In genomic region chr19:46081928-46082727, GRCh38 we compare ENCODE assay signal across 8 cellular contexts. TPM values are rescaled to one million over a fixed set of nuclear protein-coding genes. Genes with fewer than 3 reads are reported as not detected.
DNase-seq lines count a peak whose midpoint lies in the region; ATAC-seq and TF ChIP-seq lines count a peak whose summit lies in the region.

No MANE protein-coding gene starts in this region.

- H3K4me3 Mint-ChIP-seq in activated naive CD4-positive, alpha-beta T cell treated with anti-CD3 and anti-CD28 coated beads for 36 hours = no peak overlapping the region
- no peak overlapping the region for H3K4me3 Mint-ChIP-seq in activated naive CD4-positive, alpha-beta T cell treated with anti-CD3 and anti-CD28 coated beads, Interleukin-2, amount 10 ng/mL, durations not matched to agents 7 days and 5 days

- CTCF ChIA-PET in activated naive CD4-positive, alpha-beta T cell treated with anti-CD3 and anti-CD28 coated beads for 36 hours (lab: Charles Lee) = interaction anchor here (0.5 to 2.7 kb wide), 6 partner anchors 27 to 232 kb away, joined by 3 to 20 read pairs (median 4); no protein-coding TSS in a partner anchor
- CTCF ChIA-PET in activated naive CD4-positive, alpha-beta T cell treated with anti-CD3 and anti-CD28 coated beads, Interleukin-2, amount 10 ng/mL, durations not matched to agents 7 days and 5 days (lab: Charles Lee) = interaction anchor here (0.6 to 5.7 kb wide), 7 partner anchors 11 to 199 kb away, joined by 3 to 63 read pairs (median 4); no protein-coding TSS in a partner anchor

- ATAC-seq in activated CD4-positive, CD25-positive, alpha-beta regulatory T cell treated with anti-CD3 and anti-CD28 coated beads, Interleukin-2, amount 50 U/mL, for 24 hours = no peak
- no peak for ATAC-seq in HG03196 (IDR thresholded peaks at IDR 0.05; ENCODE audit: unreplicated experiment)

- H3K27me3 Mint-ChIP-seq in activated naive CD4-positive, alpha-beta T cell treated with anti-CD3 and anti-CD28 coated beads for 36 hours (ENCODE audit: low read depth) = peaks cover 55% of the 10 kb centered on the region
- peaks cover 49% of the 10 kb centered on the region for H3K27me3 Mint-ChIP-seq in activated naive CD4-positive, alpha-beta T cell treated with anti-CD3 and anti-CD28 coated beads, Interleukin-2, amount 10 ng/mL, durations not matched to agents 7 days and 5 days

- H3K4me3 ChIP-seq in fibroblast of mammary gland (ENCODE audit: control insufficient read depth, low read depth, low read length) = no peak overlapping the region

- TF ChIP-seq CTCF in fibroblast of mammary gland (conservative IDR thresholded peaks at IDR 0.05; ENCODE audit: control insufficient read depth, insufficient read depth, low read depth, low read length) = peak; percentile 67

- no peak overlapping the region for H3K27ac Mint-ChIP-seq in activated naive CD4-positive, alpha-beta T cell treated with anti-CD3 and anti-CD28 coated beads for 36 hours
- H3K27ac Mint-ChIP-seq in activated naive CD4-positive, alpha-beta T cell treated with anti-CD3 and anti-CD28 coated beads, Interleukin-2, amount 10 ng/mL, durations not matched to agents 7 days and 5 days = no peak overlapping the region

- intact Hi-C loops in activated naive CD4-positive, alpha-beta T cell treated with anti-CD3 and anti-CD28 coated beads for 36 hours (cut with micrococcal nuclease) = loop anchor here (1.0 kb wide), 3 partner anchors 102 to 181 kb away; no protein-coding TSS in a partner anchor

- peak; percentile 45 for DNase-seq in activated naive CD4-positive, alpha-beta T cell treated with anti-CD3 and anti-CD28 coated beads for 36 hours
- DNase-seq in activated naive CD4-positive, alpha-beta T cell treated with anti-CD3 and anti-CD28 coated beads, Interleukin-2, amount 10 ng/mL, durations not matched to agents 7 days and 5 days = no peak
- DNase-seq in LoVo (ENCODE audit: low spot score) (peak; percentile 79), SHP77 (lab: John Stamatoyannopoulos, UW) (peak; percentile 11 to 26), fibroblast of mammary gland (ENCODE audit: low read depth) (peak; percentile 72), pons (ENCODE audit: low spot score) (peak; percentile 72)

- H3K36me3 Mint-ChIP-seq in activated naive CD4-positive, alpha-beta T cell treated with anti-CD3 and anti-CD28 coated beads for 36 hours (ENCODE audit: low read depth) = peaks cover 4% of the 10 kb centered on the region
- H3K36me3 Mint-ChIP-seq in activated naive CD4-positive, alpha-beta T cell treated with anti-CD3 and anti-CD28 coated beads, Interleukin-2, amount 10 ng/mL, durations not matched to agents 7 days and 5 days = peaks cover 3% of the 10 kb centered on the region

- peaks cover 24% of the 10 kb centered on the region for H3K9me3 Mint-ChIP-seq in activated naive CD4-positive, alpha-beta T cell treated with anti-CD3 and anti-CD28 coated beads for 36 hours
- H3K9me3 Mint-ChIP-seq in activated naive CD4-positive, alpha-beta T cell treated with anti-CD3 and anti-CD28 coated beads, Interleukin-2, amount 10 ng/mL, durations not matched to agents 7 days and 5 days = peaks cover 20% of the 10 kb centered on the region

- peaks cover 7% of the 10 kb centered on the region for H3K4me1 Mint-ChIP-seq in activated naive CD4-positive, alpha-beta T cell treated with anti-CD3 and anti-CD28 coated beads for 36 hours (ENCODE audit: low read depth)
- H3K4me1 Mint-ChIP-seq in activated naive CD4-positive, alpha-beta T cell treated with anti-CD3 and anti-CD28 coated beads, Interleukin-2, amount 10 ng/mL, durations not matched to agents 7 days and 5 days = peaks cover 1% of the 10 kb centered on the region

RNA-seq across cellular contexts. Expression of gene IGFL4, which starts 41.3 kb away (rescaled TPM):
- total RNA-seq in activated naive CD4-positive, alpha-beta T cell treated with anti-CD3 and anti-CD28 coated beads for 36 hours = not detected

RNA-seq across cellular contexts. Expression of gene IGFL3, which starts 42.4 kb away (rescaled TPM):
- not detected for total RNA-seq in activated naive CD4-positive, alpha-beta T cell treated with anti-CD3 and anti-CD28 coated beads for 36 hours

RNA-seq across cellular contexts. Expression of gene PGLYRP1, which starts 59.3 kb away (rescaled TPM):
- not detected for total RNA-seq in activated naive CD4-positive, alpha-beta T cell treated with anti-CD3 and anti-CD28 coated beads for 36 hours
